Comparison of ENCODE assay signal across 8 cellular contexts in genomic region chr7:25117226-25118047, GRCh38. TPM values are rescaled to one million over a fixed set of nuclear protein-coding genes. Genes with fewer than 3 reads are reported as not detected.
DNase-seq lines count a peak whose midpoint lies in the region; ATAC-seq and TF ChIP-seq lines count a peak whose summit lies in the region.

No MANE protein-coding gene starts in this region.

- H3K27me3 Mint-ChIP-seq in CD8-positive, alpha-beta T cell (ENCODE audit: low read depth): no peaks in the 10 kb centered on the region

- ATAC-seq in CD8-positive, alpha-beta T cell: peak; percentile 54
- ATAC-seq in HG03103 (IDR thresholded peaks at IDR 0.05; ENCODE audit: low read depth, unreplicated experiment): peak; percentile 73

- peak overlapping the region; percentile 29 for H3K4me3 Mint-ChIP-seq in CD8-positive, alpha-beta T cell

- H3K27ac Mint-ChIP-seq in CD8-positive, alpha-beta T cell: peak overlapping the region; percentile 75

- peaks cover 27% of the 10 kb centered on the region for H3K4me1 Mint-ChIP-seq in CD8-positive, alpha-beta T cell (ENCODE audit: low read depth)

- no peak for TF ChIP-seq CTCF in CD8-positive, alpha-beta T cell (IDR thresholded peaks at IDR 0.05)
- no peak for TF ChIP-seq CTCF in colonic mucosa (IDR thresholded peaks at IDR 0.05)

- intact Hi-C loops in CD8-positive, alpha-beta T cell (cut with DNase I, micrococcal nuclease): no loop called here
- intact Hi-C loops in colonic mucosa (cut with DNase I): no loop called here

- POLR2A ChIA-PET in CD8-positive, alpha-beta T cell (lab: Charles Lee): interaction anchor here (1.3 kb wide), 1 partner anchor 8 kb away, joined by 6 read pairs; the partner anchor contains the start of gene CYCS

- H3K9me3 Mint-ChIP-seq in CD8-positive, alpha-beta T cell: no peaks in the 10 kb centered on the region

- H3K36me3 ChIP-seq in CD8-positive, alpha-beta T cell (ENCODE audit: insufficient read depth, low read length): no peaks in the 10 kb centered on the region
- peaks cover 11% of the 10 kb centered on the region for H3K36me3 ChIP-seq in colonic mucosa

- CTCF ChIA-PET in CD8-positive, alpha-beta T cell (lab: Charles Lee): interaction anchor here (0.9 to 1.0 kb wide), 2 partner anchors 24 to 28 kb away, joined by 3 to 5 read pairs; no protein-coding TSS in a partner anchor

- no peaks in the 10 kb centered on the region for H3K27me3 ChIP-seq in CD8-positive, alpha-beta T cell (ENCODE audit: insufficient read depth, low read length)
- no peaks in the 10 kb centered on the region for H3K27me3 ChIP-seq in colonic mucosa

- peak overlapping the region in 1 of 2 donors; percentile 19 for H3K9ac ChIP-seq in colonic mucosa (ENCODE audit: low read depth in 2 of 2, low read length in 2 of 2)

- H3K36me3 Mint-ChIP-seq in CD8-positive, alpha-beta T cell: peaks cover 33% of the 10 kb centered on the region

- DNase-seq in CD8-positive, alpha-beta T cell: no peak
- peak; percentile 27 for DNase-seq in GM19240 (ENCODE audit: insufficient read length, low spot score)
- no peak for DNase-seq in colonic mucosa
- no peak for DNase-seq in occipital lobe (lab: John Stamatoyannopoulos, UW)
- DNase-seq in AG08396 (ENCODE audit: low spot score): no peak
- DNase-seq in SKM-1 (lab: John Stamatoyannopoulos, UW; ENCODE audit: unreplicated experiment): no peak
- no peak for DNase-seq in stimulated activated CD4-positive, alpha-beta T cell treated with anti-CD3 and anti-CD28 coated beads, Interleukin-15, amount 100 ng/mL, for 24 hours

- H3K27ac ChIP-seq in CD8-positive, alpha-beta T cell (ENCODE audit: low read depth, low read length): peak overlapping the region; percentile 10
- peak overlapping the region; percentile 21 for H3K27ac ChIP-seq in colonic mucosa

- H3K4me3 ChIP-seq in CD8-positive, alpha-beta T cell (ENCODE audit: low read depth, low read length): no peak overlapping the region
- no peak overlapping the region for H3K4me3 ChIP-seq in colonic mucosa

- no peaks in the 10 kb centered on the region for H3K9me3 ChIP-seq in CD8-positive, alpha-beta T cell (ENCODE audit: low read length)
- H3K9me3 ChIP-seq in colonic mucosa: no peaks in the 10 kb centered on the region

- H3K4me1 ChIP-seq in CD8-positive, alpha-beta T cell (ENCODE audit: insufficient read depth, low read length): no peaks in the 10 kb centered on the region
- H3K4me1 ChIP-seq in colonic mucosa: no peaks in the 10 kb centered on the region

RNA-seq across cellular contexts. Expression of gene CYCS, which starts 7.6 kb away (rescaled TPM):
- 100 to 1,000 TPM; 135 to 140 TPM for total RNA-seq in CD8-positive, alpha-beta T cell
- 100 to 1,000 TPM; 344 to 371 TPM for total RNA-seq in colonic mucosa
- 90.2 TPM for total RNA-seq in occipital lobe
